ENCODE assay signal across 8 cellular contexts in genomic region chr2:10813085-10813748, GRCh38. TPM values are rescaled to one million over a fixed set of nuclear protein-coding genes. Genes with fewer than 3 reads are reported as not detected.
A peak's percentile ranks its signal among the peaks of the same experiment; 100 is the strongest.
DNase-seq lines count a peak whose midpoint lies in the region; ATAC-seq lines count a peak whose summit lies in the region.

No MANE protein-coding gene starts in this region.

- ATAC-seq in activated naive CD8-positive, alpha-beta T cell treated with anti-CD3 and anti-CD28 coated beads, Interleukin-2, amount 50 U/mL, for 24 hours, result no peak
- ATAC-seq in left lobe of liver (peak; percentile 33), HG03045 (IDR thresholded peaks at IDR 0.05; ENCODE audit: unreplicated experiment) (no peak)

- H3K9me3 Mint-ChIP-seq in activated CD4-positive, alpha-beta T cell treated with anti-CD3 and anti-CD28 coated beads, Interleukin-2, amount 10 ng/mL, durations not matched to agents 7 days and 5 days, result no peaks in the 10 kb centered on the region
- H3K9me3 Mint-ChIP-seq in activated naive CD8-positive, alpha-beta T cell treated with anti-CD3 and anti-CD28 coated beads, Interleukin-2, amount 50 U/mL, for 24 hours, result no peaks in the 10 kb centered on the region

- CTCF ChIA-PET in activated CD4-positive, alpha-beta T cell treated with anti-CD3 and anti-CD28 coated beads, Interleukin-2, amount 10 ng/mL, durations not matched to agents 7 days and 5 days (lab: Charles Lee), result interaction anchor here (1.3 to 1.4 kb wide), 2 partner anchors 9 to 319 kb away, joined by 3 read pairs; a partner anchor contains a TSS

- peaks cover 16% of the 10 kb centered on the region for H3K36me3 Mint-ChIP-seq in activated CD4-positive, alpha-beta T cell treated with anti-CD3 and anti-CD28 coated beads, Interleukin-2, amount 10 ng/mL, durations not matched to agents 7 days and 5 days (ENCODE audit: low read depth)
- H3K36me3 Mint-ChIP-seq in activated naive CD8-positive, alpha-beta T cell treated with anti-CD3 and anti-CD28 coated beads, Interleukin-2, amount 50 U/mL, for 24 hours (ENCODE audit: low read depth), result peaks cover 19% of the 10 kb centered on the region

- POLR2A ChIA-PET in activated CD4-positive, alpha-beta T cell treated with anti-CD3 and anti-CD28 coated beads, Interleukin-2, amount 10 ng/mL, durations not matched to agents 7 days and 5 days (lab: Charles Lee), result no interaction called here

- DNase-seq in activated CD4-positive, alpha-beta T cell treated with anti-CD3 and anti-CD28 coated beads, Interleukin-2, amount 10 ng/mL, durations not matched to agents 7 days and 5 days, result no peak
- DNase-seq in activated CD4-positive, alpha-beta T cell treated with anti-CD3 and anti-CD28 coated beads, Interleukin-2, amount 50 U/mL, for 1 hour, result no peak
- DNase-seq in activated naive CD8-positive, alpha-beta T cell treated with anti-CD3 and anti-CD28 coated beads, Interleukin-2, amount 50 U/mL, for 24 hours, result no peak
- DNase-seq in left lobe of liver (ENCODE audit: low spot score) (no peak), putamen (ENCODE audit: low spot score) (no peak), NCI-H1417 treated with DMSO at 0.1 percent for 48 hours (lab: John Stamatoyannopoulos, UW) (no peak)

- peak overlapping the region; percentile 78 for H3K27ac Mint-ChIP-seq in activated CD4-positive, alpha-beta T cell treated with anti-CD3 and anti-CD28 coated beads, Interleukin-2, amount 10 ng/mL, durations not matched to agents 7 days and 5 days
- H3K27ac Mint-ChIP-seq in activated naive CD8-positive, alpha-beta T cell treated with anti-CD3 and anti-CD28 coated beads, Interleukin-2, amount 50 U/mL, for 24 hours, result peak overlapping the region; percentile 52

- peak overlapping the region; percentile 75 for H3K4me3 Mint-ChIP-seq in activated CD4-positive, alpha-beta T cell treated with anti-CD3 and anti-CD28 coated beads, Interleukin-2, amount 10 ng/mL, durations not matched to agents 7 days and 5 days
- peak overlapping the region; percentile 90 for H3K4me3 Mint-ChIP-seq in activated naive CD8-positive, alpha-beta T cell treated with anti-CD3 and anti-CD28 coated beads, Interleukin-2, amount 50 U/mL, for 24 hours

- H3K27me3 Mint-ChIP-seq in activated CD4-positive, alpha-beta T cell treated with anti-CD3 and anti-CD28 coated beads, Interleukin-2, amount 10 ng/mL, durations not matched to agents 7 days and 5 days, result peaks cover 13% of the 10 kb centered on the region
- peaks cover 6% of the 10 kb centered on the region for H3K27me3 Mint-ChIP-seq in activated naive CD8-positive, alpha-beta T cell treated with anti-CD3 and anti-CD28 coated beads, Interleukin-2, amount 50 U/mL, for 24 hours

- H3K27ac ChIP-seq in temporal lobe (ENCODE audit: low read depth, low read length), result peak overlapping the region; percentile 48

- peaks cover 29% of the 10 kb centered on the region for H3K4me1 Mint-ChIP-seq in activated CD4-positive, alpha-beta T cell treated with anti-CD3 and anti-CD28 coated beads, Interleukin-2, amount 10 ng/mL, durations not matched to agents 7 days and 5 days
- peaks cover 31% of the 10 kb centered on the region for H3K4me1 Mint-ChIP-seq in activated naive CD8-positive, alpha-beta T cell treated with anti-CD3 and anti-CD28 coated beads, Interleukin-2, amount 50 U/mL, for 24 hours

RNA-seq across cellular contexts. Expression of gene PDIA6, which starts 0.6 kb away (rescaled TPM):
- total RNA-seq in activated CD4-positive, alpha-beta T cell treated with anti-CD3 and anti-CD28 coated beads, Interleukin-2, amount 10 ng/mL, durations not matched to agents 7 days and 5 days, result 100 to 1,000 TPM; 127 to 136 TPM
- total RNA-seq in left lobe of liver, result 225 TPM
- 79.4 TPM for total RNA-seq in temporal lobe
